Comparison of ENCODE assay signal across 20 cellular contexts in genomic region chr22:47420211-47420610, GRCh38.
"Had no signal": no experiment of that assay in that cellular context is flagged by ENCODE, and none has a peak within 500 bp of the region (broad histone marks: within the 10 kb centered on the region; RNA-seq: fewer than 3 reads in every experiment).

No MANE protein-coding gene starts in this region.

- H3K27ac ChIP-seq: coronary artery, dorsolateral prefrontal cortex, esophagus muscularis mucosa, foreskin keratinocyte, gastroesophageal sphincter, heart left ventricle, hepatocyte, lower lobe of right lung had no signal

- H3K9me3 ChIP-seq: esophagus muscularis mucosa, lower lobe of right lung had no signal

- H3K4me1 ChIP-seq: esophagus muscularis mucosa, foreskin keratinocyte, gastroesophageal sphincter, heart left ventricle, lower lobe of right lung had no signal

- DNase-seq: dermis blood vessel endothelial cell; dorsolateral prefrontal cortex; effector CD4-positive, alpha-beta T cell; effector memory CD4-positive, alpha-beta T cell; foreskin keratinocyte; heart left ventricle; immature natural killer cell; islet precursor cell; kidney; kidney glomerular epithelial cell; left colon; left ventricle myocardium superior; lower lobe of right lung; mesenchymal stem cell; midbrain; naive thymus-derived CD4-positive, alpha-beta T cell had no signal

- H3K4me3 ChIP-seq: coronary artery, dorsolateral prefrontal cortex, esophagus muscularis mucosa, gastroesophageal sphincter, heart left ventricle, hepatocyte, lower lobe of right lung had no signal

- H3K27me3 ChIP-seq: foreskin keratinocyte, hepatocyte had no signal

- H3K36me3 ChIP-seq: esophagus muscularis mucosa, gastroesophageal sphincter, heart left ventricle, lower lobe of right lung had no signal
